In the genomic region with DNA sequence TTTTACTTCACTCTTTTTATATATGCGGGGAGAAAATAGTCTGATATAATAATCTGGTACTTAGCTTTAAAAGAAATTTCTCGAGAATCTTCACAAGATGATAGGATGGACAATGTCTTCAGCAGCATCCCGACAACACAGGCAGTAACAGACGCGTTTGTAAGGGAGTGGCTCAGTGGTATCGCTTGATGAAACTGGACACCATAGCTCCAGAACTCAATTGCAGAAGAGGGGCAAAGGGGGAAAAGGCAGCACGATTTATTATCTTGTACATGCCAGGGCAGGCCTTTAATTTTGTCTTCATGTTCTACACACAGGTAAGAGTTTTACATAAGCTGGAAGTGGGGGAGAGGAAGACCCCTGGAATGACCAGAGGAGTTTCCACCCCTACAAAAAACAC, we compare ENCODE assay signal across 19 cellular contexts. TPM values are rescaled to one million over a fixed set of nuclear protein-coding genes. Genes with fewer than 3 reads are reported as not detected.
DNase-seq lines count a peak whose midpoint lies in the region; ATAC-seq and TF ChIP-seq lines count a peak whose summit lies in the region.
"Had no signal": no experiment of that assay in that cellular context is flagged by ENCODE, and none has a peak within 500 bp of the region (broad histone marks: within the 10 kb centered on the region; RNA-seq: fewer than 3 reads in every experiment).

No MANE protein-coding gene starts in this region.

- intact Hi-C loops in natural killer cell (cut with micrococcal nuclease) = no loop called here
- intact Hi-C loops in activated T-helper 2 cell treated with anti-CD3 and anti-CD28 coated beads, Interferon-gamma antibody, Interleukin-2, Interleukin-4, amounts not matched to agents 10 μg/mL and 5 μg/mL and 100 μg/mL, durations not matched to agents 14 hours and 24 hours and 36 hours (cut with micrococcal nuclease) = loop anchor here (2.0 kb wide), 2 partner anchors 31 to 45 kb away; a partner anchor contains a TSS

- peaks cover 32 to 39% of the 10 kb centered on the region in 2 donors for H3K4me1 Mint-ChIP-seq in natural killer cell treated with Interleukin-12 subunit alpha and Interleukin-12 subunit beta and Interleukin-15 and Interleukin-18, amount 100 ng/mL, for 72 hours (ENCODE audit: low read depth in 2 of 2)
- H3K4me1 Mint-ChIP-seq in natural killer cell = peaks cover 30 to 32% of the 10 kb centered on the region in 2 donors
- peaks cover 42% of the 10 kb centered on the region for H3K4me1 Mint-ChIP-seq in activated T-helper 2 cell treated with anti-CD3 and anti-CD28 coated beads, Interferon-gamma antibody, Interleukin-2, Interleukin-4, amounts not matched to agents 10 μg/mL and 5 μg/mL and 100 μg/mL, durations not matched to agents 14 hours and 24 hours and 36 hours (ENCODE audit: low read depth)

- H4K20me1 ChIP-seq in Loucy (ENCODE audit: insufficient read depth, low read length, poor library complexity, severe bottlenecking) = no peaks in the 10 kb centered on the region

- H3K36me3 Mint-ChIP-seq in natural killer cell treated with Interleukin-12 subunit alpha and Interleukin-12 subunit beta and Interleukin-15 and Interleukin-18, amount 100 ng/mL, for 72 hours = no peaks in the 10 kb centered on the region
- no peaks in the 10 kb centered on the region for H3K36me3 Mint-ChIP-seq in natural killer cell
- H3K36me3 Mint-ChIP-seq in activated T-helper 2 cell treated with anti-CD3 and anti-CD28 coated beads, Interferon-gamma antibody, Interleukin-2, Interleukin-4, amounts not matched to agents 10 μg/mL and 5 μg/mL and 100 μg/mL, durations not matched to agents 14 hours and 24 hours and 36 hours (ENCODE audit: low read depth) = peaks cover 31% of the 10 kb centered on the region

- no peaks in the 10 kb centered on the region for H3K27me3 ChIP-seq in Loucy (ENCODE audit: insufficient read depth, low read length, poor library complexity, severe bottlenecking)
- H3K27me3 ChIP-seq: MG63 had no signal

- H3K79me2 ChIP-seq in Loucy (ENCODE audit: insufficient read depth, low read length) = no peaks in the 10 kb centered on the region

- no peak overlapping the region for H3K9ac ChIP-seq in Loucy (ENCODE audit: low read depth, low read length, poor library complexity, severe bottlenecking)

- peak overlapping the region; percentile 51 for H3K4me3 Mint-ChIP-seq in natural killer cell treated with Interleukin-12 subunit alpha and Interleukin-12 subunit beta and Interleukin-15 and Interleukin-18, amount 100 ng/mL, for 72 hours
- no peak overlapping the region for H3K4me3 Mint-ChIP-seq in natural killer cell
- H3K4me3 Mint-ChIP-seq in activated T-helper 2 cell treated with anti-CD3 and anti-CD28 coated beads, Interferon-gamma antibody, Interleukin-2, Interleukin-4, amounts not matched to agents 10 μg/mL and 5 μg/mL and 100 μg/mL, durations not matched to agents 14 hours and 24 hours and 36 hours (ENCODE audit: low read depth) = no peak overlapping the region
- H3K4me3 Mint-ChIP-seq: B cell; CD8-positive, alpha-beta T cell had no signal

- H3K4me3 ChIP-seq in Loucy (ENCODE audit: low read length, poor library complexity, severe bottlenecking) = no peak overlapping the region
- H3K4me3 ChIP-seq: MG63, SK-N-MC had no signal

- no peak for DNase-seq in natural killer cell treated with Interleukin-12 subunit alpha and Interleukin-12 subunit beta and Interleukin-15 and Interleukin-18, amount 100 ng/mL, for 72 hours (ENCODE audit: low spot score)
- DNase-seq in natural killer cell (no peak), NCI-H82 treated with DMSO at 0.1 percent for 48 hours (lab: John Stamatoyannopoulos, UW; ENCODE audit: unreplicated experiment) (no peak), HuH-7 (ENCODE audit: low spot score) (no peak)
- DNase-seq in activated T-helper 2 cell treated with anti-CD3 and anti-CD28 coated beads, Interferon-gamma antibody, Interleukin-2, Interleukin-4, amounts not matched to agents 10 μg/mL and 5 μg/mL and 100 μg/mL, durations not matched to agents 14 hours and 24 hours and 36 hours (ENCODE audit: low spot score) = no peak
- DNase-seq: CD8-positive, alpha-beta T cell; DMS79 treated with DMSO at 0.1 percent for 48 hours; GDM1; KG1; MG63; NCI-H1092 treated with DMSO at 0.1 percent for 48 hours; NCI-H2081 treated with DMSO at 0.1 percent for 48 hours; NCI-H82; Right ventricle myocardium superior had no signal

- H3K27ac Mint-ChIP-seq in natural killer cell treated with Interleukin-12 subunit alpha and Interleukin-12 subunit beta and Interleukin-15 and Interleukin-18, amount 100 ng/mL, for 72 hours = peak overlapping the region; percentile 76 to 89
- no peak overlapping the region for H3K27ac Mint-ChIP-seq in natural killer cell
- H3K27ac Mint-ChIP-seq in activated T-helper 2 cell treated with anti-CD3 and anti-CD28 coated beads, Interferon-gamma antibody, Interleukin-2, Interleukin-4, amounts not matched to agents 10 μg/mL and 5 μg/mL and 100 μg/mL, durations not matched to agents 14 hours and 24 hours and 36 hours = peak overlapping the region; percentile 6
- H3K27ac Mint-ChIP-seq: B cell had no signal

- peaks cover 19% of the 10 kb centered on the region for H3K4me1 ChIP-seq in Loucy (ENCODE audit: insufficient read depth, low read length, poor library complexity, severe bottlenecking)

- no peaks in the 10 kb centered on the region for H3K9me3 Mint-ChIP-seq in natural killer cell treated with Interleukin-12 subunit alpha and Interleukin-12 subunit beta and Interleukin-15 and Interleukin-18, amount 100 ng/mL, for 72 hours
- no peaks in the 10 kb centered on the region for H3K9me3 Mint-ChIP-seq in natural killer cell
- H3K9me3 Mint-ChIP-seq in activated T-helper 2 cell treated with anti-CD3 and anti-CD28 coated beads, Interferon-gamma antibody, Interleukin-2, Interleukin-4, amounts not matched to agents 10 μg/mL and 5 μg/mL and 100 μg/mL, durations not matched to agents 14 hours and 24 hours and 36 hours = peaks cover 2% of the 10 kb centered on the region

- H3K9me3 ChIP-seq in Loucy (ENCODE audit: insufficient read depth, low read depth, low read length) = no peaks in the 10 kb centered on the region
- H3K9me3 ChIP-seq: MG63 had no signal

- ATAC-seq in natural killer cell treated with Interleukin-12 subunit alpha and Interleukin-12 subunit beta and Interleukin-15 and Interleukin-18, amount 100 ng/mL, for 72 hours = no peak
- ATAC-seq in natural killer cell (no peak), GM18519 (IDR thresholded peaks at IDR 0.05; ENCODE audit: low FRiP score, unreplicated experiment) (no peak)

- H3K27me3 Mint-ChIP-seq in natural killer cell treated with Interleukin-12 subunit alpha and Interleukin-12 subunit beta and Interleukin-15 and Interleukin-18, amount 100 ng/mL, for 72 hours = peaks cover 0 to 6% of the 10 kb centered on the region in 2 donors
- peaks cover 0 to 2% of the 10 kb centered on the region in 2 donors for H3K27me3 Mint-ChIP-seq in natural killer cell (ENCODE audit: low read depth in 2 of 2)
- H3K27me3 Mint-ChIP-seq in activated T-helper 2 cell treated with anti-CD3 and anti-CD28 coated beads, Interferon-gamma antibody, Interleukin-2, Interleukin-4, amounts not matched to agents 10 μg/mL and 5 μg/mL and 100 μg/mL, durations not matched to agents 14 hours and 24 hours and 36 hours (ENCODE audit: low read depth) = peaks cover 1% of the 10 kb centered on the region

- H3K9me2 ChIP-seq in Loucy (replicated peaks; ENCODE audit: low read depth, low read length) = no peaks in the 10 kb centered on the region

- H2AFZ ChIP-seq in Loucy (ENCODE audit: low read length) = no peak overlapping the region

- no peaks in the 10 kb centered on the region for H3K36me3 ChIP-seq in Loucy (ENCODE audit: insufficient read depth, low read length)
- H3K36me3 ChIP-seq: MG63 had no signal

- TF ChIP-seq CTCF in natural killer cell (IDR thresholded peaks at IDR 0.05) (no peak), Loucy (conservative IDR thresholded peaks at IDR 0.05; ENCODE audit: low read length) (no peak)

- H3F3A ChIP-seq in Loucy (ENCODE audit: low read depth) = no peaks in the 10 kb centered on the region

- H3K4me2 ChIP-seq in Loucy (ENCODE audit: low read depth, low read length, poor library complexity, severe bottlenecking) = peak overlapping the region; percentile 54

RNA-seq across cellular contexts. Expression of a gene that starts 15.7 kb away (rescaled TPM):
- 1 to 10 TPM in 1 of 2 donors, not detected in 1; 2.6 TPM for total RNA-seq in natural killer cell treated with Interleukin-12 subunit alpha and Interleukin-12 subunit beta and Interleukin-15 and Interleukin-18, amount 100 ng/mL, for 72 hours
- total RNA-seq in natural killer cell = 1 to 10 TPM in 1 of 3 donors, not detected in 2; 8.1 TPM
- 21.6 and 25.8 TPM in 2 replicates for total RNA-seq in activated T-helper 2 cell treated with anti-CD3 and anti-CD28 coated beads, Interferon-gamma antibody, Interleukin-2, Interleukin-4, amounts not matched to agents 10 μg/mL and 5 μg/mL and 100 μg/mL, durations not matched to agents 14 hours and 24 hours and 36 hours
- total RNA-seq: B cell; CD8-positive, alpha-beta T cell; H1; Right ventricle myocardium superior had no signal

RNA-seq across cellular contexts. Expression of a gene that starts 31.5 kb away (rescaled TPM):
- 10 to 100 TPM in 1 of 2 donors, 1 to 10 TPM in 1; 8.4 to 19.6 TPM for total RNA-seq in natural killer cell treated with Interleukin-12 subunit alpha and Interleukin-12 subunit beta and Interleukin-15 and Interleukin-18, amount 100 ng/mL, for 72 hours
- total RNA-seq in natural killer cell = 1 to 10 TPM in 1 of 3 donors, under 1 TPM in 1, not detected in 1; 0.80 to 1.4 TPM
- total RNA-seq in activated T-helper 2 cell treated with anti-CD3 and anti-CD28 coated beads, Interferon-gamma antibody, Interleukin-2, Interleukin-4, amounts not matched to agents 10 μg/mL and 5 μg/mL and 100 μg/mL, durations not matched to agents 14 hours and 24 hours and 36 hours = 777 and 830 TPM in 2 replicates
- total RNA-seq: CD8-positive, alpha-beta T cell; H1; Right ventricle myocardium superior had no signal

RNA-seq across cellular contexts. Expression of a gene that starts 47.8 kb away (rescaled TPM):
- 10 to 100 TPM; 17.4 to 34.5 TPM for total RNA-seq in natural killer cell treated with Interleukin-12 subunit alpha and Interleukin-12 subunit beta and Interleukin-15 and Interleukin-18, amount 100 ng/mL, for 72 hours
- total RNA-seq in natural killer cell = 10 to 100 TPM; 13.6 to 19.2 (median 18.6) TPM
- 40.7 and 41.4 TPM in 2 replicates for total RNA-seq in activated T-helper 2 cell treated with anti-CD3 and anti-CD28 coated beads, Interferon-gamma antibody, Interleukin-2, Interleukin-4, amounts not matched to agents 10 μg/mL and 5 μg/mL and 100 μg/mL, durations not matched to agents 14 hours and 24 hours and 36 hours

RNA-seq across cellular contexts. Expression of a gene that starts 57.7 kb away (rescaled TPM):
- 1 to 10 TPM; 1.1 to 3.9 TPM for total RNA-seq in natural killer cell treated with Interleukin-12 subunit alpha and Interleukin-12 subunit beta and Interleukin-15 and Interleukin-18, amount 100 ng/mL, for 72 hours
- total RNA-seq in natural killer cell = 1 to 10 TPM in 1 of 3 donors, under 1 TPM in 1, not detected in 1; 0.23 to 1.5 TPM
- total RNA-seq in activated T-helper 2 cell treated with anti-CD3 and anti-CD28 coated beads, Interferon-gamma antibody, Interleukin-2, Interleukin-4, amounts not matched to agents 10 μg/mL and 5 μg/mL and 100 μg/mL, durations not matched to agents 14 hours and 24 hours and 36 hours = 7.6 and 7.7 TPM in 2 replicates

Comparison
In these comparisons a context has a peak if more than half of its experiments do, and no peak if none do; other contexts are left out.
1. H3K27ac Mint-ChIP-seq: peak in natural killer cell treated with Interleukin-12 subunit alpha and Interleukin-12 subunit beta and Interleukin-15 and Interleukin-18, amount 100 ng/mL, for 72 hours (2 of 2) and activated T-helper 2 cell treated with anti-CD3 and anti-CD28 coated beads, Interferon-gamma antibody, Interleukin-2, Interleukin-4, amounts not matched to agents 10 μg/mL and 5 μg/mL and 100 μg/mL, durations not matched to agents 14 hours and 24 hours and 36 hours (single experiment); none in natural killer cell (0 of 2).
2. RNA of a gene that starts 31.5 kb away (total RNA-seq): 777 to 830 TPM in activated T-helper 2 cell treated with anti-CD3 and anti-CD28 coated beads, Interferon-gamma antibody, Interleukin-2, Interleukin-4, amounts not matched to agents 10 μg/mL and 5 μg/mL and 100 μg/mL, durations not matched to agents 14 hours and 24 hours and 36 hours; 8.4 to 19.6 TPM in natural killer cell treated with Interleukin-12 subunit alpha and Interleukin-12 subunit beta and Interleukin-15 and Interleukin-18, amount 100 ng/mL, for 72 hours and 0.80 to 1.4 TPM in natural killer cell; every median in the first group is over 10 times any median in the second.